8 cellular contexts compared by ENCODE assay signal in genomic region chr2:143392358-143392757, GRCh38.
"Had no signal": no experiment of that assay in that cellular context is flagged by ENCODE, and none has a peak within 500 bp of the region (broad histone marks: within the 10 kb centered on the region; RNA-seq: fewer than 3 reads in every experiment).

No MANE protein-coding gene starts in this region.

- H3K9me3 Mint-ChIP-seq: GM23338, H9, IgD-negative memory B cell had no signal

- H3K27me3 Mint-ChIP-seq: IgD-negative memory B cell had no signal

- H3K27ac Mint-ChIP-seq: GM23338, H9, IgD-negative memory B cell had no signal

- FAIRE-seq: H1, H54, HepG2 had no signal

- H3K27ac ChIP-seq: HL-60 had no signal

- DNase-seq: H9, HCEC 1CT had no signal

- ATAC-seq: GM23338, HepG2 had no signal

- H3K4me3 Mint-ChIP-seq: GM23338, H9 had no signal
